ENCODE assay signal across 10 cellular contexts in the genomic region with DNA sequence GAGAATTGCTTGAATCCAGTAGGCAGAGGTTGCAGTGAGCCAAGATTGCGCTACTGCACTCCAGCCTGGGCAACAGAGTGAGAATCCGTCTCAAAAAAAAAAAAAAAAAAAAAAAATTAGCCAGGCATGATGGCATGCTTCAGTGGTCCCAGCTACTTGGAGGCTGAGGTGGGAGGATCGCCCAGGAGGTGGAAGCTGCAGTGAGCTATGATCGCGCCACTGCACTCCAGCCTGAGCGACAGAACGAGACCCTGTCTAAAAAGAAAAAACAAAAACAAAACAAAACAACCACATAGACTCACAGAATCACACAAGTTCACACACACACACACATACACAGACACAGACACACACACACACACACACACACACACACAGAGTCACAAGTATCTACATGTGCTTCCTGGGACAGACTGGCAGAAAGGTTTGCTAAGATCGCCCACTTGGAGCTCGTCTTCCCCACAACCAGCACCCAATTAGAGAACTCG. TPM values are rescaled to one million over a fixed set of nuclear protein-coding genes. Genes with fewer than 3 reads are reported as not detected.
DNase-seq lines count a peak whose midpoint lies in the region; ATAC-seq, FAIRE-seq and TF ChIP-seq lines count a peak whose summit lies in the region.
"Not testable (repeated sequence)": the region's sequence is repeated elsewhere in the genome, so short reads cannot be mapped to it uniquely, and the experiment has no call there.
"Had no signal": no experiment of that assay in that cellular context is flagged by ENCODE, and none has a peak within 500 bp of the region (broad histone marks: within the 10 kb centered on the region; RNA-seq: fewer than 3 reads in every experiment).

No MANE protein-coding gene starts in this region.

- H3K36me3 Mint-ChIP-seq in CD14-positive monocyte = peaks cover 19 to 22% of the 10 kb centered on the region in 2 donors
- not testable (repeated sequence) for H3K36me3 Mint-ChIP-seq in activated naive CD4-positive, alpha-beta T cell treated with anti-CD3 and anti-CD28 coated beads, Interleukin-2, amount 50 U/mL, for 72 hours

- peaks cover 15% of the 10 kb centered on the region; the same call in 1 of the 2 replicates for H3K23me2 ChIP-seq in H1 (ENCODE audit: low read depth, low read length)

- not testable (repeated sequence) for H3K9me3 ChIP-seq in SK-N-MC (ENCODE audit: low read depth, low read length); H1 (ENCODE audit: insufficient read depth in 2 of 2, low read depth in 1 of 2, low read length in 1 of 2); iPS-20b (ENCODE audit: insufficient read depth, low read depth, low read length); neuronal stem cell (replicated peaks in 1 of 2; ENCODE audit: control insufficient read depth in 2 of 2, insufficient read depth in 1 of 2, low read depth in 1 of 2, low read length in 2 of 2)

- not testable (repeated sequence) for H3K56ac ChIP-seq in H1 (replicated peaks; ENCODE audit: insufficient read length, low read depth, low read length)

- POLR2A ChIA-PET in H1 (lab: Charles Lee; ENCODE audit: partially characterized antibody) = interaction anchor here (0.5 to 10.5 kb wide), 33 partner anchors 9 to 1654 kb away, joined by 3 to 110 read pairs (median 4); partner anchors contain the start of genes CALR, DNASE2, FARSA and GADD45GIP1

- H4K91ac ChIP-seq in H1 (replicated peaks; ENCODE audit: insufficient read length, low read length) = peak overlapping the region; percentile 12
- H4K91ac ChIP-seq in neuronal stem cell (ENCODE audit: low read depth, low read length, poor library complexity) = not testable (repeated sequence)

- not testable (repeated sequence) for H2BK20ac ChIP-seq in H1 (ENCODE audit: low read length)

- not testable (repeated sequence) for H3K14ac ChIP-seq in H1 (ENCODE audit: insufficient read length); neuronal stem cell (ENCODE audit: low read length)

- H3K4me3 Mint-ChIP-seq in CD14-positive monocyte = peak overlapping the region; percentile 73 to 89

- TF ChIP-seq EP300 in H1 (IDR thresholded peaks at IDR 0.05; ENCODE audit: borderline replicate concordance in 1 of 2, low read depth in 2 of 2, low read length in 2 of 2) = not testable (repeated sequence)

- TF ChIP-seq RAD21 in H1 (IDR thresholded peaks at IDR 0.05 in 1 of 2, conservative IDR thresholded peaks at IDR 0.05 in 1 of 2; ENCODE audit: low read depth in 2 of 2, low read length in 2 of 2) = not testable (repeated sequence)

- H3K27ac ChIP-seq in HL-60 (replicated peaks) (peak overlapping the region; percentile 56), SK-N-MC (peak overlapping the region; percentile 40; the same call in 1 of the 2 replicates), H1 (ENCODE audit: low read depth, low read length) (peak overlapping the region; percentile 82; the same call in 1 of the 2 replicates), iPS-20b (ENCODE audit: low read length) (peak overlapping the region; percentile 90), neuronal stem cell (replicated peaks; ENCODE audit: low read length) (peak overlapping the region; percentile 52), temporal lobe (ENCODE audit: low read depth, low read length) (peak overlapping the region; percentile 57)

- H3K9ac ChIP-seq in SK-N-MC (ENCODE audit: insufficient read length) = peak overlapping the region; percentile 66
- H3K9ac ChIP-seq in H1 (replicated peaks in 1 of 4; ENCODE audit: extremely low read depth in 1 of 4, low read depth in 3 of 4, low read length in 3 of 4) = peak overlapping the region; percentile 9 to 90 (median 68)
- peak overlapping the region; percentile 86; the same call in 1 of the 2 replicates for H3K9ac ChIP-seq in iPS-20b (ENCODE audit: low read depth, low read length)
- peak overlapping the region; percentile 80 for H3K9ac ChIP-seq in neuronal stem cell (ENCODE audit: low read depth, low read length, poor library complexity)

- not testable (repeated sequence) for TF ChIP-seq CTCF in CD14-positive monocyte (IDR thresholded peaks at IDR 0.05); HL-60 (IDR thresholded peaks at IDR 0.05; ENCODE audit: insufficient read depth, low read length); H1 (IDR thresholded peaks at IDR 0.05; ENCODE audit: control extremely low read depth in 1 of 3, insufficient read depth in 1 of 3, low read depth in 1 of 3, low read length in 3 of 3)

- not testable (repeated sequence) for H3K79me1 ChIP-seq in H1 (ENCODE audit: low read depth, low read length); neuronal stem cell (ENCODE audit: low read depth, low read length)

- DNase-seq in CD14-positive monocyte (ENCODE audit: low spot score); HL-60 (ENCODE audit: low read depth in 1 of 2, low spot score in 1 of 2); SK-N-MC (ENCODE audit: low read depth, low spot score); activated naive CD4-positive, alpha-beta T cell treated with anti-CD3 and anti-CD28 coated beads, Interleukin-2, amount 50 U/mL, for 72 hours (ENCODE audit: low spot score in 2 of 2); H1 (ENCODE audit: low read depth in 1 of 2, low spot score in 2 of 2); neuronal stem cell (ENCODE audit: low spot score): not testable (repeated sequence)

- peaks cover 24% of the 10 kb centered on the region for H3K4me1 Mint-ChIP-seq in CD14-positive monocyte

- not testable (repeated sequence) for H3K9me3 Mint-ChIP-seq in CD14-positive monocyte; activated naive CD4-positive, alpha-beta T cell treated with anti-CD3 and anti-CD28 coated beads, Interleukin-2, amount 50 U/mL, for 72 hours

- H3K4me3 ChIP-seq in HL-60 (replicated peaks; ENCODE audit: insufficient read depth, low read length) (peak overlapping the region; percentile 32), SK-N-MC (peak overlapping the region; percentile 98), H1 (ENCODE audit: extremely low read depth in 1 of 4, insufficient read depth in 2 of 4, low read depth in 3 of 4, low read length in 4 of 4) (peak overlapping the region; percentile 16 to 88 (median 50); a peak in 6 of 8 replicates), iPS-20b (ENCODE audit: low read length) (peak overlapping the region; percentile 79), neuronal stem cell (ENCODE audit: low read length in 2 of 2) (peak overlapping the region; percentile 84 to 90)

- H3K4ac ChIP-seq in H1 (replicated peaks; ENCODE audit: insufficient read length, low read depth, low read length); neuronal stem cell (ENCODE audit: low read length): not testable (repeated sequence)

- CTCF ChIA-PET in H1 (lab: Charles Lee; ENCODE audit: partially characterized antibody) = interaction anchor here (0.6 to 1.6 kb wide), 10 partner anchors 10 to 200 kb away, joined by 3 to 6 read pairs (median 4); no protein-coding TSS in a partner anchor

- H2BK12ac ChIP-seq in H1 (ENCODE audit: low read depth, low read length); neuronal stem cell (ENCODE audit: low read length): not testable (repeated sequence)

- peak overlapping the region; percentile 11; the same call in 1 of the 2 replicates for H3K18ac ChIP-seq in H1 (ENCODE audit: extremely low read depth, low read length)
- H3K18ac ChIP-seq in neuronal stem cell (ENCODE audit: low read length) = not testable (repeated sequence)

- H2BK120ac ChIP-seq in H1 (replicated peaks; ENCODE audit: low read depth, low read length); neuronal stem cell (ENCODE audit: low read depth, low read length): not testable (repeated sequence)

- TF ChIP-seq POLR2A in H1 (IDR thresholded peaks at IDR 0.05; ENCODE audit: control extremely low read depth in 1 of 2, low read depth in 2 of 2, low read length in 2 of 2) = not testable (repeated sequence)

- intact Hi-C loops in CD14-positive monocyte (cut with micrococcal nuclease) = loop anchor here in 1 of 2 donors (5.0 kb wide), 1 partner anchor 42 kb away; the partner anchor contains the start of gene FARSA

- H3K27me3 ChIP-seq in HL-60 (ENCODE audit: insufficient read depth, poor library complexity, severe bottlenecking); H1 (replicated peaks in 1 of 4; ENCODE audit: control insufficient read depth in 3 of 4, extremely low read depth in 1 of 4, insufficient read depth in 3 of 4, low read length in 3 of 4): not testable (repeated sequence)
- H3K27me3 ChIP-seq in iPS-20b (ENCODE audit: insufficient read depth, low read length) (peaks cover 26% of the 10 kb centered on the region), neuronal stem cell (ENCODE audit: control insufficient read depth in 3 of 3, insufficient read depth in 3 of 3, low read depth in 1 of 3, low read length in 3 of 3) (peaks cover 3 to 38% (median 21%) of the 10 kb centered on the region in 3 experiments)

- H2BK5ac ChIP-seq in H1 (ENCODE audit: low read depth, low read length) = peak overlapping the region; percentile 8; the same call in 1 of the 2 replicates
- H2BK5ac ChIP-seq in neuronal stem cell (ENCODE audit: low read length) = not testable (repeated sequence)

- FAIRE-seq in H1 (lab: Jason Lieb, UNC) = not testable (repeated sequence)

- not testable (repeated sequence) for H2AFZ ChIP-seq in H1 (ENCODE audit: low read length)
- H2AFZ ChIP-seq in neuronal stem cell (ENCODE audit: low read length) = peak overlapping the region; percentile 88

- not testable (repeated sequence) for H4K8ac ChIP-seq in H1 (ENCODE audit: extremely low read depth, insufficient read depth, low read length); neuronal stem cell (ENCODE audit: low read depth, low read length)

- WGBS in H1 (ENCODE audit: extremely low coverage in 1 of 2, insufficient coverage in 1 of 2, insufficient read length in 1 of 2, insufficient replicate concordance in 2 of 2, low coverage in 1 of 2, low lambda C conversion rate in 2 of 2, missing lambda C conversion rate in 1 of 2), 2 experiments = 47% methylated on average over 9 of the region's 10 CpGs; no CpG with 5 or more reads in 1 of the 2 experiments
- no CpG with 5 or more reads among the region's 10 CpGs for WGBS in neuronal stem cell (ENCODE audit: extremely low coverage in 2 of 2, insufficient read length in 2 of 2, insufficient replicate concordance in 1 of 2), 2 donors

- H3K4me2 ChIP-seq in H1 (ENCODE audit: insufficient read depth in 1 of 2, low read depth in 2 of 2, low read length in 2 of 2) = peak overlapping the region; percentile 78 to 84
- H3K4me2 ChIP-seq in neuronal stem cell (ENCODE audit: insufficient read depth, low read length, poor library complexity, severe bottlenecking) = peak overlapping the region; percentile 89

- not testable (repeated sequence) for H3K4me1 ChIP-seq in H1 (replicated peaks in 1 of 4; ENCODE audit: control insufficient read depth in 3 of 4, insufficient read depth in 4 of 4, low read length in 3 of 4); iPS-20b (ENCODE audit: insufficient read depth, low read length); neuronal stem cell (ENCODE audit: control insufficient read depth in 2 of 2, insufficient read depth in 1 of 2, low read depth in 1 of 2, low read length in 2 of 2)

- H3K23ac ChIP-seq in H1 (ENCODE audit: insufficient read length); neuronal stem cell (ENCODE audit: low read depth, low read length, poor library complexity): not testable (repeated sequence)

- H2AK5ac ChIP-seq in H1 (ENCODE audit: low read depth, low read length); neuronal stem cell (ENCODE audit: low read depth, low read length): not testable (repeated sequence)

- peak overlapping the region; percentile 80 to 94 (median 89) for H3K27ac Mint-ChIP-seq in CD14-positive monocyte
- peak overlapping the region; percentile 84 to 93 for H3K27ac Mint-ChIP-seq in activated naive CD4-positive, alpha-beta T cell treated with anti-CD3 and anti-CD28 coated beads, Interleukin-2, amount 50 U/mL, for 72 hours

- H3K27me3 Mint-ChIP-seq in CD14-positive monocyte (ENCODE audit: low read depth in 3 of 3) = peaks cover 7 to 15% (median 14%) of the 10 kb centered on the region in 3 donors

- H4K5ac ChIP-seq in H1 (ENCODE audit: insufficient read length, low read depth, low read length) = peak overlapping the region; percentile 69

- ATAC-seq in activated naive CD4-positive, alpha-beta T cell treated with anti-CD3 and anti-CD28 coated beads, Interleukin-2, amount 50 U/mL, for 72 hours = not testable (repeated sequence)

- not testable (repeated sequence) for H4K20me1 ChIP-seq in H1 (replicated peaks in 1 of 2; ENCODE audit: control insufficient read depth in 1 of 2, insufficient read depth in 2 of 2, low read length in 2 of 2)

- H2BK15ac ChIP-seq in H1 (ENCODE audit: low read length); neuronal stem cell (ENCODE audit: low read length): not testable (repeated sequence)

- H3K36me3 ChIP-seq in SK-N-MC (ENCODE audit: insufficient read depth, low read length) = not testable (repeated sequence)
- peaks cover 7 to 17% (median 13%) of the 10 kb centered on the region in 4 experiments for H3K36me3 ChIP-seq in H1 (ENCODE audit: control insufficient read depth in 2 of 4, insufficient read depth in 4 of 4, low read length in 3 of 4)
- H3K36me3 ChIP-seq in iPS-20b (ENCODE audit: insufficient read depth, low read depth, low read length) = peaks cover 25% of the 10 kb centered on the region
- H3K36me3 ChIP-seq in neuronal stem cell (replicated peaks in 1 of 2; ENCODE audit: control insufficient read depth in 2 of 2, insufficient read depth in 2 of 2, low read length in 2 of 2) = peaks cover 15 to 21% of the 10 kb centered on the region in 2 donors

- H3K79me2 ChIP-seq in H1 (ENCODE audit: control insufficient read depth in 1 of 2, insufficient read depth in 2 of 2, low read length in 2 of 2) = peaks cover 0 to 12% of the 10 kb centered on the region in 2 experiments; a peak in 1 of 4 replicates

RNA-seq across cellular contexts. Expression of gene GCDH, which starts 0.6 kb away (rescaled TPM):
- polyA plus RNA-seq in CD14-positive monocyte (1 to 10 TPM; 7.3 to 9.6 TPM), H1 (2011; rRNA removed) (89.4 and 134 TPM in 2 replicates)
- total RNA-seq in activated naive CD4-positive, alpha-beta T cell treated with anti-CD3 and anti-CD28 coated beads, Interleukin-2, amount 50 U/mL, for 72 hours = 10 to 100 TPM; 41.8 to 48.9 TPM
- 63.8 and 67.3 TPM in 2 replicates for total RNA-seq in H1 (2021; fragmentation: NEBNext Ultra II Directional; extraction: Animal tissue kit (Norgen Biotek cat#: 25700))
- 147 TPM for polyA plus RNA-seq in H1 (2011; cell fraction: cytosol; rRNA removed)
- 130 TPM for polyA plus RNA-seq in H1 (2011; cell fraction: nucleus; rRNA removed)
- polyA plus RNA-seq in H1 (2012, experiment 1 of 2) = 53.5 to 77.1 TPM (median 68.9 TPM) in 4 replicates
- 50.5 TPM for polyA plus RNA-seq in H1 (2012, experiment 2 of 2)
- polyA plus RNA-seq in H1 (2013, experiment 1 of 2) = 32.2 TPM
- polyA plus RNA-seq in H1 (2013, experiment 2 of 2) = 27.2 TPM
- polyA minus RNA-seq in H1 (2011; rRNA and poly(A)+ RNA removed) = 43.7 and 43.8 TPM in 2 replicates
- polyA minus RNA-seq in H1 (2011; cell fraction: cytosol; rRNA and poly(A)+ RNA removed) = 39.3 TPM
- polyA minus RNA-seq in H1 (2011; cell fraction: nucleus; rRNA and poly(A)+ RNA removed) = 48.9 TPM
- 15.1 TPM for polyA plus RNA-seq in neuronal stem cell (2013, experiment 1 of 2)
- polyA plus RNA-seq in neuronal stem cell (2013, experiment 2 of 2) = 15.7 TPM
- 16.7 TPM for total RNA-seq in temporal lobe

RNA-seq across cellular contexts. Expression of gene KLF1, which starts 3.3 kb away (rescaled TPM):
- polyA plus RNA-seq in CD14-positive monocyte = under 1 TPM; 0.28 to 0.45 TPM
- total RNA-seq in activated naive CD4-positive, alpha-beta T cell treated with anti-CD3 and anti-CD28 coated beads, Interleukin-2, amount 50 U/mL, for 72 hours = under 1 TPM; 0.46 to 0.54 TPM
- total RNA-seq in H1 (2021; fragmentation: NEBNext Ultra II Directional; extraction: Animal tissue kit (Norgen Biotek cat#: 25700)) = 0.59 and 0.84 TPM in 2 replicates
- 0.91 and 1.0 TPM in 2 replicates for polyA plus RNA-seq in H1 (2011; rRNA removed)
- 0.92 TPM for polyA plus RNA-seq in H1 (2011; cell fraction: cytosol; rRNA removed)
- polyA plus RNA-seq in H1 (2011; cell fraction: nucleus; rRNA removed) = 0.73 TPM
- 0.54 to 0.79 TPM (median 0.58 TPM) in 4 replicates for polyA plus RNA-seq in H1 (2012, experiment 1 of 2)
- 0.50 TPM for polyA plus RNA-seq in H1 (2012, experiment 2 of 2)
- 0.55 TPM for polyA plus RNA-seq in H1 (2013, experiment 1 of 2)
- 0.40 TPM for polyA plus RNA-seq in H1 (2013, experiment 2 of 2)
- 0.41 and 0.66 TPM in 2 replicates for polyA minus RNA-seq in H1 (2011; rRNA and poly(A)+ RNA removed)
- not detected for polyA minus RNA-seq in H1 (2011; cell fraction: cytosol; rRNA and poly(A)+ RNA removed)
- polyA minus RNA-seq in H1 (2011; cell fraction: nucleus; rRNA and poly(A)+ RNA removed) = 1.2 TPM
- polyA plus RNA-seq in neuronal stem cell (2013, experiment 1 of 2) = 0.13 TPM
- polyA plus RNA-seq in neuronal stem cell (2013, experiment 2 of 2) = 0.10 TPM
- total RNA-seq in temporal lobe = 0.25 TPM
- total RNA-seq: mucosa of gallbladder, RPMI7951 had no signal

RNA-seq across cellular contexts. Expression of gene DNASE2, which starts 9.1 kb away (rescaled TPM):
- polyA plus RNA-seq in CD14-positive monocyte (10 to 100 TPM; 38.8 to 91.6 TPM), H1 (2011; rRNA removed) (48.2 and 58.2 TPM in 2 replicates)
- 10 to 100 TPM; 26.0 to 31.6 TPM for total RNA-seq in activated naive CD4-positive, alpha-beta T cell treated with anti-CD3 and anti-CD28 coated beads, Interleukin-2, amount 50 U/mL, for 72 hours
- total RNA-seq in H1 (2021; fragmentation: NEBNext Ultra II Directional; extraction: Animal tissue kit (Norgen Biotek cat#: 25700)) = 32.9 and 33.2 TPM in 2 replicates
- polyA plus RNA-seq in H1 (2011; cell fraction: cytosol; rRNA removed) = 48.0 TPM
- 26.9 TPM for polyA plus RNA-seq in H1 (2011; cell fraction: nucleus; rRNA removed)
- 24.6 to 39.7 TPM (median 36.4 TPM) in 4 replicates for polyA plus RNA-seq in H1 (2012, experiment 1 of 2)
- polyA plus RNA-seq in H1 (2012, experiment 2 of 2) = 32.5 TPM
- polyA plus RNA-seq in H1 (2013, experiment 1 of 2) = 44.6 TPM
- 52.7 TPM for polyA plus RNA-seq in H1 (2013, experiment 2 of 2)
- 33.8 and 41.2 TPM in 2 replicates for polyA minus RNA-seq in H1 (2011; rRNA and poly(A)+ RNA removed)
- polyA minus RNA-seq in H1 (2011; cell fraction: cytosol; rRNA and poly(A)+ RNA removed) = 25.0 TPM
- 11.8 TPM for polyA minus RNA-seq in H1 (2011; cell fraction: nucleus; rRNA and poly(A)+ RNA removed)
- 20.1 TPM for polyA plus RNA-seq in neuronal stem cell (2013, experiment 1 of 2)
- polyA plus RNA-seq in neuronal stem cell (2013, experiment 2 of 2) = 20.1 TPM
- total RNA-seq in temporal lobe = 2.5 TPM

RNA-seq across cellular contexts. Expression of gene SYCE2, which starts 28.8 kb away (rescaled TPM):
- polyA plus RNA-seq in CD14-positive monocyte (not detected), H1 (2011; rRNA removed) (0.69 and 0.71 TPM in 2 replicates)
- 1 to 10 TPM; 2.2 to 4.8 TPM for total RNA-seq in activated naive CD4-positive, alpha-beta T cell treated with anti-CD3 and anti-CD28 coated beads, Interleukin-2, amount 50 U/mL, for 72 hours
- 0.46 and 0.97 TPM in 2 replicates for total RNA-seq in H1 (2021; fragmentation: NEBNext Ultra II Directional; extraction: Animal tissue kit (Norgen Biotek cat#: 25700))
- 1.0 TPM for polyA plus RNA-seq in H1 (2011; cell fraction: cytosol; rRNA removed)
- 0.68 TPM for polyA plus RNA-seq in H1 (2011; cell fraction: nucleus; rRNA removed)
- 0.82 to 4.0 TPM (median 2.7 TPM) in 4 replicates for polyA plus RNA-seq in H1 (2012, experiment 1 of 2)
- 0.88 TPM for polyA plus RNA-seq in H1 (2012, experiment 2 of 2)
- polyA plus RNA-seq in H1 (2013, experiment 1 of 2) = 1.0 TPM
- polyA plus RNA-seq in H1 (2013, experiment 2 of 2) = 1.0 TPM
- 0.32 and 0.38 TPM in 2 replicates for polyA minus RNA-seq in H1 (2011; rRNA and poly(A)+ RNA removed)
- polyA minus RNA-seq in H1 (2011; cell fraction: cytosol; rRNA and poly(A)+ RNA removed) = not detected
- not detected for polyA minus RNA-seq in H1 (2011; cell fraction: nucleus; rRNA and poly(A)+ RNA removed)
- 2.8 TPM for polyA plus RNA-seq in neuronal stem cell (2013, experiment 1 of 2)
- 3.0 TPM for polyA plus RNA-seq in neuronal stem cell (2013, experiment 2 of 2)
- total RNA-seq in temporal lobe = 0.25 TPM
- total RNA-seq: mucosa of gallbladder had no signal

RNA-seq across cellular contexts. Expression of gene FARSA, which starts 43.2 kb away (rescaled TPM):
- polyA plus RNA-seq in CD14-positive monocyte = 10 to 100 TPM; 47.9 to 49.2 TPM
- 100 to 1,000 TPM in 1 of 2 donors, 10 to 100 TPM in 1; 89.2 to 116 TPM for total RNA-seq in activated naive CD4-positive, alpha-beta T cell treated with anti-CD3 and anti-CD28 coated beads, Interleukin-2, amount 50 U/mL, for 72 hours
- 103 and 108 TPM in 2 replicates for total RNA-seq in H1 (2021; fragmentation: NEBNext Ultra II Directional; extraction: Animal tissue kit (Norgen Biotek cat#: 25700))
- polyA plus RNA-seq in H1 (2011; rRNA removed) = 61.0 and 100 TPM in 2 replicates
- 56.1 TPM for polyA plus RNA-seq in H1 (2011; cell fraction: cytosol; rRNA removed)
- polyA plus RNA-seq in H1 (2011; cell fraction: nucleus; rRNA removed) = 120 TPM
- polyA plus RNA-seq in H1 (2012, experiment 1 of 2) = 94.6 to 115 TPM (median 113 TPM) in 4 replicates
- polyA plus RNA-seq in H1 (2012, experiment 2 of 2) = 120 TPM
- polyA plus RNA-seq in H1 (2013, experiment 1 of 2) = 66.3 TPM
- 62.2 TPM for polyA plus RNA-seq in H1 (2013, experiment 2 of 2)
- 28.3 and 36.2 TPM in 2 replicates for polyA minus RNA-seq in H1 (2011; rRNA and poly(A)+ RNA removed)
- polyA minus RNA-seq in H1 (2011; cell fraction: cytosol; rRNA and poly(A)+ RNA removed) = 33.0 TPM
- polyA minus RNA-seq in H1 (2011; cell fraction: nucleus; rRNA and poly(A)+ RNA removed) = 41.7 TPM
- polyA plus RNA-seq in neuronal stem cell (2013, experiment 1 of 2) = 35.0 TPM
- polyA plus RNA-seq in neuronal stem cell (2013, experiment 2 of 2) = 35.6 TPM
- 53.1 TPM for total RNA-seq in temporal lobe

Comparison
In these comparisons a context has a peak if more than half of its experiments do, and no peak if none do; other contexts are left out.
1. H3K27ac ChIP-seq: peak in every context shown above with its lines; median percentile 90 in iPS-20b; 82 in H1; 57 in temporal lobe; 56 in HL-60; 52 in neuronal stem cell; 40 in SK-N-MC.
2. H3K4me3 ChIP-seq: peak in every context shown above with its lines; median percentile 98 in SK-N-MC; 87 in neuronal stem cell; 79 in iPS-20b; 50 in H1; 32 in HL-60.